9 cellular contexts compared by ENCODE assay signal in genomic region chr16:3501783-3502400, GRCh38. TPM values are rescaled to one million over a fixed set of nuclear protein-coding genes. Genes with fewer than 3 reads are reported as not detected.
DNase-seq lines count a peak whose midpoint lies in the region; ATAC-seq and TF ChIP-seq lines count a peak whose summit lies in the region.
"Had no signal": no experiment of that assay in that cellular context is flagged by ENCODE, and none has a peak within 500 bp of the region (broad histone marks: within the 10 kb centered on the region; RNA-seq: fewer than 3 reads in every experiment).

No MANE protein-coding gene starts in this region.

- H3K27me3 Mint-ChIP-seq in CD4-positive, alpha-beta T cell = no peaks in the 10 kb centered on the region
- H3K27me3 Mint-ChIP-seq in dendritic cell treated with granulocyte-macrophage colony-stimulating factor and Interleukin-4, amounts not matched to agents 40 ng/mL and 50 ng/mL, for 4 days = peaks cover 6% of the 10 kb centered on the region

- H3K36me3 ChIP-seq in Karpas-422 (ENCODE audit: insufficient read depth, low read length) = 0 out of 2 replicates have a peak, but pooled peaks cover 6% of the 10 kb centered on the region
- H3K36me3 ChIP-seq in neural cell (ENCODE audit: insufficient read depth, low read length) = no peaks in the 10 kb centered on the region

- H3K79me2 ChIP-seq in Karpas-422 (ENCODE audit: low read length) = peaks cover 20% of the 10 kb centered on the region
- peaks cover 11% of the 10 kb centered on the region for H3K79me2 ChIP-seq in neural cell (replicated peaks; ENCODE audit: insufficient read depth, low read length)

- POLR2A ChIA-PET in CD4-positive, alpha-beta T cell (lab: Charles Lee) = interaction anchor here (1.1 to 4.4 kb wide), 4 partner anchors 7 to 219 kb away, joined by 3 to 34 read pairs (median 12); partner anchors contain the start of genes NAA60, ZNF174, ZNF263 and ZNF597

- no peak for TF ChIP-seq EP300 in neural cell (conservative IDR thresholded peaks at IDR 0.05; ENCODE audit: poor library complexity, severe bottlenecking)

- H3K9me2 ChIP-seq in Karpas-422 (replicated peaks; ENCODE audit: insufficient read depth, low read length) (no peaks in the 10 kb centered on the region), neural cell (ENCODE audit: insufficient read depth, low read length) (no peaks in the 10 kb centered on the region)

- H3K4me3 Mint-ChIP-seq in CD4-positive, alpha-beta T cell = peak overlapping the region; percentile 84
- peak overlapping the region; percentile 82 for H3K4me3 Mint-ChIP-seq in dendritic cell treated with granulocyte-macrophage colony-stimulating factor and Interleukin-4, amounts not matched to agents 40 ng/mL and 50 ng/mL, for 4 days

- no peak for TF ChIP-seq CTCF in CD4-positive, alpha-beta T cell (IDR thresholded peaks at IDR 0.05)
- no peak for TF ChIP-seq CTCF in neural cell (IDR thresholded peaks at IDR 0.05; ENCODE audit: poor library complexity, severe bottlenecking)

- no peaks in the 10 kb centered on the region for H3K27me3 ChIP-seq in CD4-positive, alpha-beta T cell (ENCODE audit: control insufficient read depth, insufficient read depth, low read length)
- H3K27me3 ChIP-seq in Karpas-422 (ENCODE audit: low read length) (no peaks in the 10 kb centered on the region), neural cell (ENCODE audit: insufficient read depth, low read depth, low read length) (no peaks in the 10 kb centered on the region)

- peaks cover 27% of the 10 kb centered on the region for H3K4me1 ChIP-seq in Karpas-422 (ENCODE audit: low read length)

- H3K9me3 Mint-ChIP-seq in CD4-positive, alpha-beta T cell = no peaks in the 10 kb centered on the region
- no peaks in the 10 kb centered on the region for H3K9me3 Mint-ChIP-seq in dendritic cell treated with granulocyte-macrophage colony-stimulating factor and Interleukin-4, amounts not matched to agents 40 ng/mL and 50 ng/mL, for 4 days

- peaks cover 3% of the 10 kb centered on the region for H3F3A ChIP-seq in neural cell (ENCODE audit: insufficient read depth, low read length, poor library complexity, severe bottlenecking)

- no peak for DNase-seq in CD4-positive, alpha-beta T cell
- DNase-seq in Karpas-422 (no peak), EL (no peak)
- DNase-seq in stimulated activated CD4-positive, alpha-beta T cell treated with anti-CD3 and anti-CD28 coated beads, Interleukin-2, amount 100 ng/mL, for 48 hours = no peak

- no peaks in the 10 kb centered on the region for H3K9me3 ChIP-seq in CD4-positive, alpha-beta T cell (ENCODE audit: control insufficient read depth, low read length)
- H3K9me3 ChIP-seq in Karpas-422 (ENCODE audit: low read length) (no peaks in the 10 kb centered on the region), neural cell (ENCODE audit: low read length) (no peaks in the 10 kb centered on the region)

- H2AFZ ChIP-seq in Karpas-422 (ENCODE audit: low read length) (no peak overlapping the region), neural cell (ENCODE audit: low read depth, low read length) (no peak overlapping the region)

- H4K20me1 ChIP-seq in Karpas-422 (ENCODE audit: insufficient read depth, low read depth, low read length) (no peaks in the 10 kb centered on the region), neural cell (ENCODE audit: insufficient read depth) (no peaks in the 10 kb centered on the region)

- no peak for ATAC-seq in CD4-positive, alpha-beta T cell (ENCODE audit: poor library complexity)
- ATAC-seq in HG02763 (IDR thresholded peaks at IDR 0.05; ENCODE audit: unreplicated experiment) (no peak), GM21515 (IDR thresholded peaks at IDR 0.05; ENCODE audit: unreplicated experiment) (no peak)

- peak overlapping the region; percentile 79 for H3K4me2 ChIP-seq in Karpas-422 (ENCODE audit: low read depth, low read length, poor library complexity, severe bottlenecking)
- peak overlapping the region; percentile 13 for H3K4me2 ChIP-seq in neural cell (ENCODE audit: low read length)

- peak overlapping the region; percentile 95 for H3K27ac Mint-ChIP-seq in CD4-positive, alpha-beta T cell
- H3K27ac Mint-ChIP-seq in dendritic cell treated with granulocyte-macrophage colony-stimulating factor and Interleukin-4, amounts not matched to agents 40 ng/mL and 50 ng/mL, for 4 days = peak overlapping the region; percentile 85

- H3K4me3 ChIP-seq in Karpas-422 (ENCODE audit: low read length) (peak overlapping the region; percentile 82), neural cell (ENCODE audit: low read length) (peak overlapping the region; percentile 99)

- H3K4me1 Mint-ChIP-seq in CD4-positive, alpha-beta T cell (ENCODE audit: low read depth) = peaks cover 64% of the 10 kb centered on the region
- peaks cover 24% of the 10 kb centered on the region for H3K4me1 Mint-ChIP-seq in dendritic cell treated with granulocyte-macrophage colony-stimulating factor and Interleukin-4, amounts not matched to agents 40 ng/mL and 50 ng/mL, for 4 days (ENCODE audit: low read depth)

- no peak for TF ChIP-seq RAD21 in neural cell (conservative IDR thresholded peaks at IDR 0.05)

- H3K9ac ChIP-seq in Karpas-422 (ENCODE audit: low read length) = peak overlapping the region; percentile 80
- peak overlapping the region; percentile 78 for H3K9ac ChIP-seq in neural cell (ENCODE audit: low read length)

- intact Hi-C loops in CD4-positive, alpha-beta T cell (cut with DNase I, micrococcal nuclease) = loop anchor here (2.0 to 5.0 kb wide), 3 partner anchors 237 to 965 kb away; partner anchors contain the start of gene PDPK1 (in 1 of the 2)
- intact Hi-C loops in dendritic cell treated with granulocyte-macrophage colony-stimulating factor and Interleukin-4, amounts not matched to agents 40 ng/mL and 50 ng/mL, for 4 days (cut with micrococcal nuclease) = loop anchor here (2.0 kb wide), 1 partner anchor 101 kb away; the partner anchor contains the start of genes ZNF174 and ZSCAN32

- no peak overlapping the region for H3K27ac ChIP-seq in CD4-positive, alpha-beta T cell (ENCODE audit: low read depth, low read length)
- H3K27ac ChIP-seq in Karpas-422 (ENCODE audit: low read length) = no peak overlapping the region
- no peak overlapping the region for H3K27ac ChIP-seq in neural cell (ENCODE audit: low read length)

- CTCF ChIA-PET in CD4-positive, alpha-beta T cell (lab: Charles Lee) = interaction anchor here (0.7 to 1.0 kb wide), 2 partner anchors 8 to 59 kb away, joined by 3 to 4 read pairs; partner anchors contain the start of genes NAA60 and ZNF597

- H3K36me3 Mint-ChIP-seq in CD4-positive, alpha-beta T cell (ENCODE audit: low read depth) = peaks cover 36% of the 10 kb centered on the region
- H3K36me3 Mint-ChIP-seq in dendritic cell treated with granulocyte-macrophage colony-stimulating factor and Interleukin-4, amounts not matched to agents 40 ng/mL and 50 ng/mL, for 4 days (ENCODE audit: low read depth) = peaks cover 32% of the 10 kb centered on the region

TF ChIP-seq in neural cell, 6 proteins besides CTCF, POLR2A, EP300 and RAD21:
- TF ChIP-seq POLR2AphosphoS5 (IDR thresholded peaks at IDR 0.05) (no peak), TAF1 (IDR thresholded peaks at IDR 0.05; ENCODE audit: low read depth) (no peak), REST (IDR thresholded peaks at IDR 0.05; ENCODE audit: borderline replicate concordance) (no peak), EZH2 (IDR thresholded peaks at IDR 0.05; ENCODE audit: borderline replicate concordance, insufficient read depth, low read length, poor library complexity, severe bottlenecking) (no peak), SMC3 (conservative IDR thresholded peaks at IDR 0.05; ENCODE audit: poor library complexity) (no peak), MXI1 (conservative IDR thresholded peaks at IDR 0.05; ENCODE audit: poor library complexity, severe bottlenecking) (no peak)

RNA-seq across cellular contexts. Expression of gene CLUAP1, which starts 1.1 kb away (rescaled TPM):
- total RNA-seq in CD4-positive, alpha-beta T cell = 10 to 100 TPM; 12.0 to 14.2 TPM
- total RNA-seq in Karpas-422 (2014; rRNA removed; shearing (Covaris generic); ENCODE audit: low replicate concordance) = 21.6 and 29.4 TPM in 2 replicates
- 40.8 and 46.6 TPM in 2 replicates for polyA plus RNA-seq in neural cell
- polyA minus RNA-seq in neural cell = 41.6 and 53.1 TPM in 2 replicates

RNA-seq across cellular contexts. Expression of gene C16orf90, which starts 6.6 kb away (rescaled TPM):
- not detected for total RNA-seq in CD4-positive, alpha-beta T cell
- not detected in 2 replicates for total RNA-seq in Karpas-422 (2014; rRNA removed; shearing (Covaris generic); ENCODE audit: low replicate concordance)
- polyA plus RNA-seq in neural cell = not detected in 2 replicates
- not detected in 2 replicates for polyA minus RNA-seq in neural cell
- total RNA-seq: cerebellum had no signal

RNA-seq across cellular contexts. Expression of gene NAA60, which starts 58.4 kb away (rescaled TPM):
- 10 to 100 TPM; 27.2 to 27.8 TPM for total RNA-seq in CD4-positive, alpha-beta T cell
- 15.1 and 18.4 TPM in 2 replicates for total RNA-seq in Karpas-422 (2014; rRNA removed; shearing (Covaris generic); ENCODE audit: low replicate concordance)
- 15.1 and 32.0 TPM in 2 replicates for polyA plus RNA-seq in neural cell
- polyA minus RNA-seq in neural cell = 22.9 and 30.7 TPM in 2 replicates

RNA-seq across cellular contexts. Expression of gene ZNF597, which starts 58.6 kb away (rescaled TPM):
- 1 to 10 TPM; 2.3 to 2.5 TPM for total RNA-seq in CD4-positive, alpha-beta T cell
- total RNA-seq in Karpas-422 (2014; rRNA removed; shearing (Covaris generic); ENCODE audit: low replicate concordance) = 1.3 and 3.1 TPM in 2 replicates
- polyA plus RNA-seq in neural cell = 1.8 and 2.0 TPM in 2 replicates
- polyA minus RNA-seq in neural cell = 6.1 and 6.8 TPM in 2 replicates
